23 cellular contexts compared by ENCODE assay signal in the genomic region with DNA sequence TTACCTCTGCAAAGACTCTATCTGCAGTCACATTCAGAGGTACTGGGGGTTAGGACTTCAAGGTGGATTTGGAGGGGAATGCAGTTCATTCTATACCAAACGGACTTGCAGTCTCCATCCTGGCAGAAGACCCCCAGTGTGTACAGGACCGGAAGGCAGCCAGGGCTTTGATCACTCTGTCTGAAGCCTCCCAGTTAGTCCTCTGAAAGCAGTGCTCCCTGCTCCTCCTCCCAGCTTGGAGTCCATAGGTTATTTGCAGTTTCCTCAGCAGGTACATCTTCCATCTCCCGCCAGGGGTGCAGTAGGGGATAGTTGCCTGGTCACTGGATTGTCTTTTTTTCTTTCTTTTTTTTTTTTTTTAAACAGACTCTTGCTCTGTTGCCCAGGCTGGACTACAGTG.
"Had no signal": no experiment of that assay in that cellular context is flagged by ENCODE, and none has a peak within 500 bp of the region (broad histone marks: within the 10 kb centered on the region; RNA-seq: fewer than 3 reads in every experiment).

No MANE protein-coding gene starts in this region.

- FAIRE-seq: endometrium, islet of Langerhans, keratinocyte had no signal

- DNase-seq: colonic mucosa; cortex of kidney; effector CD8-positive, alpha-beta T cell; effector memory CD8-positive, alpha-beta T cell; endodermal cell; erythroblast; esophagus squamous epithelium; foreskin fibroblast; foreskin melanocyte; gastrocnemius medialis; glutamatergic neuron; head of caudate nucleus; heart right ventricle; hippocampal formation; left cardiac atrium; left lung; lower lobe of right lung; mesenchymal stem cell had no signal

- ATAC-seq: effector memory CD8-positive, alpha-beta T cell; esophagus mucosa; gastrocnemius medialis; left cardiac atrium; left lung; lower lobe of right lung had no signal

- H3K36me3 ChIP-seq: colonic mucosa, esophagus squamous epithelium, gastrocnemius medialis, heart right ventricle, left lung, lower lobe of right lung had no signal

- H3K27me3 ChIP-seq: colonic mucosa, gastrocnemius medialis had no signal

- H3K9me3 ChIP-seq: colonic mucosa, gastrocnemius medialis, lower lobe of right lung had no signal

- H3K4me3 ChIP-seq: colonic mucosa, esophagus squamous epithelium, gastrocnemius medialis, heart right ventricle, left lung, lower lobe of right lung had no signal

- H3K4me1 ChIP-seq: colonic mucosa, esophagus squamous epithelium, gastrocnemius medialis, heart right ventricle, left lung, lower lobe of right lung had no signal

- H3K27ac ChIP-seq: colonic mucosa, epithelial cell of prostate, esophagus squamous epithelium, gastrocnemius medialis, heart right ventricle, left lung, lower lobe of right lung had no signal
